In the genomic region with DNA sequence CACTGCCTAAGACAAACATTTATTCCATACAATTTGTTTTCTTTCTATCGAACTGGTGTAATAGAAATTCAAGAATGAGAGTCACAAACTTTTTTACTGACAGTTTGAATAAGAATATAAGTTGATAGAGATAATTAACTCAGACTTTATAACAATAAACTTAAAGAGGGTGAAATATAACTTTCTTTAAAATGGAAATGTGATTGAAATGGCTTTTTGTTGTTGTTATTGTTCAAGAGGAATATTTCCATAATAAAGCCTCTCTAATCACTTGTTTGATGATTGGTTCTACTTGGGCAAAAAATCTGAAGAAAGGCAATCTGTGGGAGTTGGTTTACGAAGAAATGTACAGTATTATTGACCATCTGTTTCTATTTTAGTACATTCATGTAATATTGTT, we compare ENCODE assay signal across 1 cellular context.
TF ChIP-seq lines count a peak whose summit lies in the region.

No MANE protein-coding gene starts in this region.

TF ChIP-seq in endothelial cell of umbilical vein, 7 proteins besides CTCF, POLR2A, EP300 and RAD21:
- no peak for TF ChIP-seq GATA2 (IDR thresholded peaks at IDR 0.05; ENCODE audit: insufficient read depth, insufficient read length, low read depth, low read length)
- no peak for TF ChIP-seq EZH2 (IDR thresholded peaks at IDR 0.05; ENCODE audit: borderline replicate concordance, low read depth, low read length, severe bottlenecking)
- no peak for TF ChIP-seq MYC (IDR thresholded peaks at IDR 0.05; ENCODE audit: low read depth, low read length)
- no peak for TF ChIP-seq JUN (IDR thresholded peaks at IDR 0.05; ENCODE audit: borderline replicate concordance, insufficient read depth, insufficient read length, low read depth)
- TF ChIP-seq, protein P1, sequence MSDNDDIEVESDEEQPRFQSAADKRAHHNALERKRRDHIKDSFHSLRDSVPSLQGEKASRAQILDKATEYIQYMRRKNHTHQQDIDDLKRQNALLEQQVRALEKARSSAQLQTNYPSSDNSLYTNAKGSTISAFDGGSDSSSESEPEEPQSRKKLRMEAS (IDR thresholded peaks at IDR 0.05; ENCODE audit: insufficient read depth, insufficient read length): no peak
- TF ChIP-seq POLR2AphosphoS5 (IDR thresholded peaks at IDR 0.05; ENCODE audit: insufficient read depth, low read depth, low read length): no peak
- TF ChIP-seq FOS (IDR thresholded peaks at IDR 0.05; ENCODE audit: borderline replicate concordance, insufficient read depth, low read length): no peak
